25 cellular contexts compared by ENCODE assay signal in genomic region chr7:38189256-38189938, GRCh38. TPM values are rescaled to one million over a fixed set of nuclear protein-coding genes. Genes with fewer than 3 reads are reported as not detected.
DNase-seq lines count a peak whose midpoint lies in the region; ATAC-seq and TF ChIP-seq lines count a peak whose summit lies in the region.
"Had no signal": no experiment of that assay in that cellular context is flagged by ENCODE, and none has a peak within 500 bp of the region (broad histone marks: within the 10 kb centered on the region; RNA-seq: fewer than 3 reads in every experiment).

No MANE protein-coding gene starts in this region.

- no peaks in the 10 kb centered on the region for H3K9me3 Mint-ChIP-seq in GM23338
- H3K9me3 Mint-ChIP-seq: activated T-cell treated with anti-CD3 and anti-CD28 coated beads, Interleukin-2, amount 50 U/mL, for 24 hours had no signal

- H3K27me3 ChIP-seq in GM23338 (ENCODE audit: insufficient read depth) (no peaks in the 10 kb centered on the region), brain microvascular endothelial cell (replicated peaks) (no peaks in the 10 kb centered on the region)
- H3K27me3 ChIP-seq: BE2C, heart left ventricle, tibial nerve had no signal

- peak overlapping the region; percentile 8; the same call in 2 of the 3 replicates for H3K4me3 Mint-ChIP-seq in GM23338
- H3K4me3 Mint-ChIP-seq: activated CD8-positive, alpha-beta T cell treated with anti-CD3 and anti-CD28 coated beads, Interleukin-2, amount 10 ng/mL, durations not matched to agents 7 days and 5 days; activated T-cell treated with anti-CD3 and anti-CD28 coated beads, Interleukin-2, amount 50 U/mL, for 24 hours; neural crest cell had no signal

- peaks cover 33% of the 10 kb centered on the region for H3K4me1 ChIP-seq in GM23338 (ENCODE audit: insufficient read depth)
- H3K4me1 ChIP-seq: BE2C had no signal

- H3F3A ChIP-seq in GM23338 (replicated peaks; ENCODE audit: low read depth) = no peaks in the 10 kb centered on the region

- in situ Hi-C loops in brain microvascular endothelial cell (cut with HindIII; ENCODE audit: low pct_ligation_motif_present, low sequenced_read_pairs) = no loop called here

- H4K20me1 ChIP-seq in GM23338 (replicated peaks; ENCODE audit: insufficient read depth) = no peaks in the 10 kb centered on the region; the same call in 1 of the 2 replicates

- H3K36me3 ChIP-seq in GM23338 (ENCODE audit: insufficient read depth) = no peaks in the 10 kb centered on the region
- no peaks in the 10 kb centered on the region for H3K36me3 ChIP-seq in brain microvascular endothelial cell (replicated peaks)
- H3K36me3 ChIP-seq: BE2C, heart left ventricle, left ventricle myocardium inferior had no signal

- H2AFZ ChIP-seq in GM23338 = no peak overlapping the region

- H3K27ac Mint-ChIP-seq in GM23338 = peak overlapping the region; percentile 56
- H3K27ac Mint-ChIP-seq: activated CD8-positive, alpha-beta T cell treated with anti-CD3 and anti-CD28 coated beads, Interleukin-2, amount 10 ng/mL, durations not matched to agents 7 days and 5 days; activated T-cell treated with anti-CD3 and anti-CD28 coated beads, Interleukin-2, amount 50 U/mL, for 24 hours; progenitor cell of endocrine pancreas had no signal

- no peaks in the 10 kb centered on the region for H3K27me3 Mint-ChIP-seq in GM23338 (ENCODE audit: insufficient read depth, low read depth, poor library complexity)
- H3K27me3 Mint-ChIP-seq: activated T-cell treated with anti-CD3 and anti-CD28 coated beads, Interleukin-2, amount 50 U/mL, for 24 hours; progenitor cell of endocrine pancreas had no signal

- no peak for TF ChIP-seq CTCF in GM23338 (conservative IDR thresholded peaks at IDR 0.05; ENCODE audit: low read depth in 2 of 2)
- TF ChIP-seq CTCF in brain microvascular endothelial cell (IDR thresholded peaks at IDR 0.05; ENCODE audit: low read depth, low read length, missing control alignments) = no peak

- H3K9me2 ChIP-seq in GM23338 (ENCODE audit: insufficient read depth) = no peaks in the 10 kb centered on the region

- no peak overlapping the region for H3K4me3 ChIP-seq in GM23338
- H3K4me3 ChIP-seq in brain microvascular endothelial cell (ENCODE audit: low read depth, low read length) = no peak overlapping the region
- H3K4me3 ChIP-seq: dorsolateral prefrontal cortex, heart left ventricle, left ventricle myocardium inferior, tibial nerve had no signal

- H3K79me2 ChIP-seq in GM23338 (replicated peaks; ENCODE audit: insufficient read depth) = peaks cover 94% of the 10 kb centered on the region

- DNase-seq in GM23338 (ENCODE audit: low spot score) (no peak), NCI-H526 treated with DMSO at 0.1 percent for 48 hours (lab: John Stamatoyannopoulos, UW) (peak; percentile 4), brain microvascular endothelial cell (no peak), NCI-H1092 treated with DMSO at 0.1 percent for 48 hours (lab: John Stamatoyannopoulos, UW) (no peak)
- DNase-seq: activated CD8-positive, alpha-beta T cell treated with anti-CD3 and anti-CD28 coated beads, Interleukin-2, amount 10 ng/mL, durations not matched to agents 7 days and 5 days; activated naive CD4-positive, alpha-beta T cell treated with Interleukin-2 at 50 U/mL for 16 hours; activated T-cell treated with anti-CD3 and anti-CD28 coated beads, Interleukin-2, amount 50 U/mL, for 24 hours; amniotic stem cell; BE2C; caudate nucleus; dorsolateral prefrontal cortex; heart left ventricle; left ventricle myocardium inferior; NCI-H1105; NCI-H2081 treated with DMSO at 0.1 percent for 48 hours; NCI-H748 treated with DMSO at 0.1 percent for 48 hours; small intestine; stimulated activated CD4-positive, alpha-beta T cell treated with anti-CD3 and anti-CD28 coated beads, Interleukin-4, amount 100 ng/mL, for 1 hour; stimulated activated naive CD8-positive, alpha-beta T cell treated with anti-CD3 and anti-CD28 coated beads, Interleukin-15, Interleukin-2, amounts not matched to agents 100 U/mL and 50 U/mL, for 24 hours had no signal

- ATAC-seq in GM23338 (peak; percentile 39; the same call in 2 of the 3 replicates), HG03342 (IDR thresholded peaks at IDR 0.05; ENCODE audit: unreplicated experiment) (no peak), HG02763 (IDR thresholded peaks at IDR 0.05; ENCODE audit: unreplicated experiment) (no peak), GM21825 (IDR thresholded peaks at IDR 0.05; ENCODE audit: unreplicated experiment) (no peak)
- ATAC-seq: activated CD8-positive, alpha-beta T cell treated with anti-CD3 and anti-CD28 coated beads, Interleukin-2, amount 10 ng/mL, durations not matched to agents 7 days and 5 days; heart left ventricle; stimulated activated naive CD8-positive, alpha-beta T cell treated with anti-CD3 and anti-CD28 coated beads, Interleukin-15, Interleukin-2, amounts not matched to agents 100 U/mL and 50 U/mL, for 24 hours had no signal

- peaks cover 54% of the 10 kb centered on the region for H3K4me1 Mint-ChIP-seq in GM23338

- peaks cover 3% of the 10 kb centered on the region; the same call in 2 of the 3 replicates for H3K36me3 Mint-ChIP-seq in GM23338 (ENCODE audit: low read depth)

- H3K27ac ChIP-seq in GM23338 (ENCODE audit: low read depth) (0 out of 2 replicates have a peak overlapping the region, but pooled peaks have one; percentile 26), brain microvascular endothelial cell (peak overlapping the region; percentile 33)
- H3K27ac ChIP-seq: dorsolateral prefrontal cortex, heart left ventricle, left ventricle myocardium inferior, tibial nerve had no signal

- H3K4me2 ChIP-seq in GM23338 = peak overlapping the region; percentile 13

TF ChIP-seq in GM23338, 12 proteins besides CTCF, POLR2A, EP300 and RAD21:
- TF ChIP-seq ETS1 (IDR thresholded peaks at IDR 0.05) (no peak), STAT1 (IDR thresholded peaks at IDR 0.05; ENCODE audit: unreplicated experiment) (no peak), CREB1 (CRISPR knock-in tag; IDR thresholded peaks at IDR 0.05; ENCODE audit: low read depth) (no peak), EZH2 (IDR thresholded peaks at IDR 0.05; ENCODE audit: low read depth, unreplicated experiment) (no peak), JUNB (IDR thresholded peaks at IDR 0.05; ENCODE audit: unreplicated experiment) (no peak), ZNF114 (CRISPR knock-in tag; IDR thresholded peaks at IDR 0.05) (no peak), EZH2phosphoT487 (IDR thresholded peaks at IDR 0.05; ENCODE audit: unreplicated experiment) (no peak), POLR2AphosphoS5 (IDR thresholded peaks at IDR 0.05; ENCODE audit: low read depth) (no peak)

RNA-seq across cellular contexts. Expression of gene STARD3NL, which starts 11.4 kb away (rescaled TPM):
- total RNA-seq in GM23338 (2014; rRNA removed; shearing (Covaris generic)) = 54.3 and 55.3 TPM in 2 replicates
- polyA plus RNA-seq in GM23338 (2016; fragmentation: Nextera tagmentation; extraction: Ambion mirVana) = 51.7 and 55.1 TPM in 2 replicates
